In the genomic region with DNA sequence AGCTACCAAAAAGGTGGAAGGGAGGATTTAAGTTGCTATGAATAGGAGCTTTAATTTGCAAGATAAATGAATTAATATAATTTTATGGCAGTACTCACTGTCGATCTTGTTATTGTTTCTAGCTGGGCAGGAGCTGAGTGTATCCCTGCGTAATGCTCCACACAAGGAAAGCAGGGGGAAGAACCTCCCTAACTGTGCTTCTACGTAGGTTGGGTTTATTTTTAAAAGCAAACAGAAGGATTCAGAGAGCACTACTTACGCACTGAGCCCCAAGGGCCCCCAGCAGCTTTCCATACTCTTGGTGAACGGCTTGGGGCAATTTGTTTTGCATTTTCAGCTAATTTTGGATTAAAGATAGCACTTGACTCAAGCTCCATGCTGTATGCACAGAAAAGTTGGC, we compare ENCODE assay signal across 1 cellular context.
TF ChIP-seq lines count a peak whose summit lies in the region.

No MANE protein-coding gene starts in this region.

TF ChIP-seq in GM12878, 131 proteins besides CTCF, POLR2A, EP300 and RAD21:
- TF ChIP-seq, protein P1, sequence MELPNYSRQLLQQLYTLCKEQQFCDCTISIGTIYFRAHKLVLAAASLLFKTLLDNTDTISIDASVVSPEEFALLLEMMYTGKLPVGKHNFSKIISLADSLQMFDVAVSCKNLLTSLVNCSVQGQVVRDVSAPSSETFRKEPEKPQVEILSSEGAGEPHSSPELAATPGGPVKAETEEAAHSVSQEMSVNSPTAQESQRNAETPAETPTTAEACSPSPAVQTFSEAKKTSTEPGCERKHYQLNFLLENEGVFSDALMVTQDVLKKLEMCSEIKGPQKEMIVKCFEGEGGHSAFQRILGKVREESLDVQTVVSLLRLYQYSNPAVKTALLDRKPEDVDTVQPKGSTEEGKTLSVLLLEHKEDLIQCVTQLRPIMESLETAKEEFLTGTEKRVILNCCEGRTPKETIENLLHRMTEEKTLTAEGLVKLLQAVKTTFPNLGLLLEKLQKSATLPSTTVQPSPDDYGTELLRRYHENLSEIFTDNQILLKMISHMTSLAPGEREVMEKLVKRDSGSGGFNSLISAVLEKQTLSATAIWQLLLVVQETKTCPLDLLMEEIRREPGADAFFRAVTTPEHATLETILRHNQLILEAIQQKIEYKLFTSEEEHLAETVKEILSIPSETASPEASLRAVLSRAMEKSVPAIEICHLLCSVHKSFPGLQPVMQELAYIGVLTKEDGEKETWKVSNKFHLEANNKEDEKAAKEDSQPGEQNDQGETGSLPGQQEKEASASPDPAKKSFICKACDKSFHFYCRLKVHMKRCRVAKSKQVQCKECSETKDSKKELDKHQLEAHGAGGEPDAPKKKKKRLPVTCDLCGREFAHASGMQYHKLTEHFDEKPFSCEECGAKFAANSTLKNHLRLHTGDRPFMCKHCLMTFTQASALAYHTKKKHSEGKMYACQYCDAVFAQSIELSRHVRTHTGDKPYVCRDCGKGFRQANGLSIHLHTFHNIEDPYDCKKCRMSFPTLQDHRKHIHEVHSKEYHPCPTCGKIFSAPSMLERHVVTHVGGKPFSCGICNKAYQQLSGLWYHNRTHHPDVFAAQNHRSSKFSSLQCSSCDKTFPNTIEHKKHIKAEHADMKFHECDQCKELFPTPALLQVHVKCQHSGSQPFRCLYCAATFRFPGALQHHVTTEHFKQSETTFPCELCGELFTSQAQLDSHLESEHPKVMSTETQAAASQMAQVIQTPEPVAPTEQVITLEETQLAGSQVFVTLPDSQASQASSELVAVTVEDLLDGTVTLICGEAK (IDR thresholded peaks at IDR 0.05; ENCODE audit: borderline replicate concordance): no peak
- TF ChIP-seq, protein P2, sequence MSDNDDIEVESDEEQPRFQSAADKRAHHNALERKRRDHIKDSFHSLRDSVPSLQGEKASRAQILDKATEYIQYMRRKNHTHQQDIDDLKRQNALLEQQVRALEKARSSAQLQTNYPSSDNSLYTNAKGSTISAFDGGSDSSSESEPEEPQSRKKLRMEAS (IDR thresholded peaks at IDR 0.05; ENCODE audit: low read depth, low read length): no peak
- peak; percentile 6 for TF ChIP-seq POLR2AphosphoS5 (IDR thresholded peaks at IDR 0.05; ENCODE audit: low read length)
